Comparison of ENCODE assay signal across 13 cellular contexts in the genomic region with DNA sequence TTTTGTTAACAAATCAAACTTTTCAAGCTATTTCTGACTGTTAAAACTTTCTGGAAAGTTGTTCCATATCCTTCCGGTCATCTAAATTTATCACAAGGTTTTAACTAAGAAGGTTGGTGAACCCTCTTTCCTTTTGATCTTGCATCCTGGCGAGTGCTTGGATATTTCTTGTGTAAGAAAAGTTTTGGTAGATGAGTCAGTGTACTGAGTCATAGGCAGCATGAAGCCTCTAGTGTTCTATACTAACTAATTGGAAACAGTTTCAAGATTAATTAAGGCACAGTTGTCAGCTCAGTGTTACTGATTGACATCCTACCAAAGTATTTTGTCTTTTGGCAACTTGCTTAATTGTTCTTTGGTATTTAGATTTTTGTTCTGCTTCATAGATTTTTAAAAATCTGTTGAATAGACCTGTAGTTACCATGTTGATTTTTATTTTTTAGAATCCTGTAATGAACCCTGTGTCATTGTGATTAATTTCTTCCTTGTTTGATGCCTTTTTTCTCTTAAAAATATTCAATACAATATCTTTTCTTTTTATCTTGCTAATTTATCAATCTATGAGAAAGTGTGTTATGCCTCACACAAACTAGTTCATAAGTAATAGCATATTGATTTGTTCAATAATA. TPM values are rescaled to one million over a fixed set of nuclear protein-coding genes. Genes with fewer than 3 reads are reported as not detected.
DNase-seq lines count a peak whose midpoint lies in the region; ATAC-seq, FAIRE-seq and TF ChIP-seq lines count a peak whose summit lies in the region.
"Had no signal": no experiment of that assay in that cellular context is flagged by ENCODE, and none has a peak within 500 bp of the region (broad histone marks: within the 10 kb centered on the region; RNA-seq: fewer than 3 reads in every experiment).

No MANE protein-coding gene starts in this region.

- WGBS in K562 (ENCODE audit: insufficient coverage, low coverage, missing lambda C conversion rate) = 49% methylated on average over 2 of the region's 2 CpGs

- CTCF ChIA-PET in K562 (lab: Yijun Ruan, JAX; ENCODE audit: low intra/inter-chr PET ratio) = no interaction called here

- intact Hi-C loops in K562 (cut with micrococcal nuclease) = no loop called here

- H3K27ac Mint-ChIP-seq in glutamatergic neuron (ENCODE audit: unreplicated experiment) = no peak overlapping the region
- H3K27ac Mint-ChIP-seq: T-cell had no signal

- H4K20me1 ChIP-seq in K562 (replicated peaks; ENCODE audit: control insufficient read depth, insufficient read depth, low read length) = no peaks in the 10 kb centered on the region

- no peaks in the 10 kb centered on the region; the same call in 2 of the 3 replicates for H3K36me3 ChIP-seq in K562 (ENCODE audit: control insufficient read depth, insufficient read depth, low read length)

- in situ Hi-C loops in K562 (cut with MboI) = no loop called here

- no peak for TF ChIP-seq RAD21 in K562 (CRISPR knock-in tag; conservative IDR thresholded peaks at IDR 0.05 in 1 of 2, IDR thresholded peaks at IDR 0.05 in 1 of 2)

- no peaks in the 10 kb centered on the region for H3K9me3 ChIP-seq in K562 (replicated peaks; ENCODE audit: control insufficient read depth, insufficient read depth, low read depth, low read length)

- H3K36me3 Mint-ChIP-seq in glutamatergic neuron (ENCODE audit: unreplicated experiment) = peaks cover under 1% of the 10 kb centered on the region

- H3K27ac ChIP-seq in K562 (ENCODE audit: extremely low read depth, low read depth, low read length) = no peak overlapping the region

- TF ChIP-seq EP300 in K562 (IDR thresholded peaks at IDR 0.05; ENCODE audit: low read length) = no peak

- BruUV-seq in K562 (replicated peaks; lab: Mats Ljungman, UMichigan) = no TSS peak

- H3K4me2 ChIP-seq in K562 (ENCODE audit: insufficient read depth, low read length) = no peak overlapping the region

- POLR2A ChIA-PET in K562 (lab: Yijun Ruan, JAX) = interaction anchor here (0.7 kb wide), 1 partner anchor 96 kb away, joined by 3 read pairs; no protein-coding TSS in a partner anchor

- H3K4me3 ChIP-seq in K562 = no peak overlapping the region

- H3K9me3 Mint-ChIP-seq in glutamatergic neuron (ENCODE audit: unreplicated experiment) = peaks cover under 1% of the 10 kb centered on the region

- H3K27me3 Mint-ChIP-seq in glutamatergic neuron (ENCODE audit: unreplicated experiment) = no peaks in the 10 kb centered on the region
- H3K27me3 Mint-ChIP-seq: T-cell had no signal

- no peaks in the 10 kb centered on the region for H3K4me1 Mint-ChIP-seq in glutamatergic neuron (ENCODE audit: low read depth, unreplicated experiment)

- H3K4me1 ChIP-seq in K562 (replicated peaks in 1 of 2; ENCODE audit: control insufficient read depth in 2 of 2, insufficient read depth in 2 of 2, low read length in 2 of 2) = no peaks in the 10 kb centered on the region

- no peak for ATAC-seq in K562
- ATAC-seq in GM21515 (IDR thresholded peaks at IDR 0.05; ENCODE audit: unreplicated experiment) = no peak
- no peak for ATAC-seq in HG03378 (IDR thresholded peaks at IDR 0.05; ENCODE audit: unreplicated experiment)
- ATAC-seq: T-cell had no signal

- no peaks in the 10 kb centered on the region for H3K9me1 ChIP-seq in K562 (ENCODE audit: control insufficient read depth, insufficient read depth, low read length)

- H2AFZ ChIP-seq in K562 (ENCODE audit: low read depth, low read length) = no peak overlapping the region

- DNase-seq in AG20443 (ENCODE audit: low spot score) = peak; percentile 77
- DNase-seq in Kasumi-1 (lab: John Stamatoyannopoulos, UW) = peak; percentile 4
- DNase-seq in K562 (ENCODE audit: extremely low read depth in 1 of 4, low spot score in 3 of 4) = peak in 3 of 4 experiments; percentile 8 to 19 (median 9)
- peak; percentile 85 for DNase-seq in kidney tubule cell (ENCODE audit: low spot score)
- DNase-seq in glutamatergic neuron = no peak
- no peak for DNase-seq in activated naive CD4-positive, alpha-beta T cell treated with anti-CD3 and anti-CD28 coated beads, Interleukin-2, amount 50 U/mL, for 16 hours
- DNase-seq: activated effector memory CD4-positive, alpha-beta T cell treated with Interleukin-2 at 50 U/mL for 16 hours; DND-41; NCI-H2081 treated with DMSO at 0.1 percent for 48 hours; T-cell had no signal

- no peak for TF ChIP-seq POLR2A in K562 (conservative IDR thresholded peaks at IDR 0.05)

- no peaks in the 10 kb centered on the region for H3K79me2 ChIP-seq in K562 (ENCODE audit: control insufficient read depth, insufficient read depth, low read length)

- no peak overlapping the region for H3K4me3 Mint-ChIP-seq in glutamatergic neuron (ENCODE audit: unreplicated experiment)
- H3K4me3 Mint-ChIP-seq: neural crest cell, T-cell had no signal

- TF ChIP-seq CTCF in K562 (IDR thresholded peaks at IDR 0.05 in 2 of 3, conservative IDR thresholded peaks at IDR 0.05 in 1 of 3; ENCODE audit: insufficient read depth in 2 of 3, low read depth in 1 of 3, low read length in 3 of 3) = no peak
- TF ChIP-seq CTCF in glutamatergic neuron (IDR thresholded peaks at IDR 0.05; ENCODE audit: partially characterized antibody, unreplicated experiment) = no peak

- H3K27me3 ChIP-seq in K562 (ENCODE audit: control insufficient read depth in 2 of 2, insufficient read depth in 2 of 2, low read length in 2 of 2) = no peaks in the 10 kb centered on the region

- FAIRE-seq in K562 (lab: Jason Lieb, UNC) = peak; percentile 35

- H3K9ac ChIP-seq in K562 (ENCODE audit: insufficient read depth in 1 of 2, low read depth in 2 of 2, low read length in 2 of 2) = no peak overlapping the region

TF ChIP-seq in K562, 482 proteins besides CTCF, POLR2A, EP300 and RAD21:
- peak; percentile 76 for TF ChIP-seq FOSL1 (tag; conservative IDR thresholded peaks at IDR 0.05)
- no peak for TF ChIP-seq TRIM28 (IDR thresholded peaks at IDR 0.05)
- TF ChIP-seq, protein P1, sequence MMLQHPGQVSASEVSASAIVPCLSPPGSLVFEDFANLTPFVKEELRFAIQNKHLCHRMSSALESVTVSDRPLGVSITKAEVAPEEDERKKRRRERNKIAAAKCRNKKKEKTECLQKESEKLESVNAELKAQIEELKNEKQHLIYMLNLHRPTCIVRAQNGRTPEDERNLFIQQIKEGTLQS (IDR thresholded peaks at IDR 0.05) = peak; percentile 65
- TF ChIP-seq, protein P1 (CRISPR knock-in tag; conservative IDR thresholded peaks at IDR 0.05) = no peak

RNA-seq across cellular contexts. Expression of a gene that starts 38.0 kb away (rescaled TPM):
- total RNA-seq in K562 (2011; cell fraction: chromatin; rRNA removed; ENCODE audit: low replicate concordance) = 32.0 and 54.2 TPM in 2 replicates
- total RNA-seq in K562 (2011; cell fraction: nucleolus; rRNA removed) = 11.5 and 16.8 TPM in 2 replicates
- 26.0 and 39.6 TPM in 2 replicates for total RNA-seq in K562 (2011; cell fraction: nucleoplasm; rRNA removed)
- total RNA-seq in K562 (2014; rRNA removed) (10.4 and 10.7 TPM in 2 replicates), K562 (2014; rRNA removed; fragmentation: Illumina TruSeq; extraction: Trizol) (21.7 and 24.2 TPM in 2 replicates), K562 (2015; rRNA removed; fragmentation: Illumina TruSeq; extraction: Trizol) (15.9 and 16.1 TPM in 2 replicates), K562 (2021) (12.5 and 15.9 TPM in 2 replicates), glutamatergic neuron (ENCODE audit: unreplicated experiment) (8.2 TPM)
- polyA plus RNA-seq in K562 (2011; rRNA removed) (17.5 and 20.4 TPM in 2 replicates), K562 (2014; fragmentation: Illumina TruSeq; extraction: Trizol) (10.1 and 12.1 TPM in 2 replicates), K562 (2014; fragmentation: Nextera tagmentation; extraction: Ambion mirVana) (10 to 100 TPM; 19.1 to 20.9 TPM), K562 (2014; rRNA removed) (11.6 and 12.0 TPM in 2 replicates)
- polyA plus RNA-seq in K562 (2011; cell fraction: cytosol; rRNA removed) = 6.8 and 11.1 TPM in 2 replicates
- 13.2 and 14.6 TPM in 2 replicates for polyA plus RNA-seq in K562 (2011; cell fraction: nucleus; rRNA removed)
- polyA plus RNA-seq in K562 (2012) = 8.5 and 8.6 TPM in 2 replicates
- 32.8 and 40.0 TPM in 2 replicates for polyA minus RNA-seq in K562 (2011; rRNA and poly(A)+ RNA removed)
- 10.6 and 13.9 TPM in 2 replicates for polyA minus RNA-seq in K562 (2011; cell fraction: cytosol; rRNA and poly(A)+ RNA removed)
- 36.2 and 64.3 TPM in 2 replicates for polyA minus RNA-seq in K562 (2011; cell fraction: nucleus; rRNA and poly(A)+ RNA removed)

RNA-seq across cellular contexts. Expression of a gene that starts 38.3 kb away (rescaled TPM):
- 29.1 and 184 TPM in 2 replicates for total RNA-seq in K562 (2011; cell fraction: chromatin; rRNA removed; ENCODE audit: low replicate concordance)
- 14.5 and 23.7 TPM in 2 replicates for total RNA-seq in K562 (2011; cell fraction: nucleolus; rRNA removed)
- 44.7 and 45.4 TPM in 2 replicates for total RNA-seq in K562 (2011; cell fraction: nucleoplasm; rRNA removed)
- total RNA-seq in K562 (2014; rRNA removed) = 15.1 and 16.4 TPM in 2 replicates
- 36.1 and 42.6 TPM in 2 replicates for total RNA-seq in K562 (2014; rRNA removed; fragmentation: Illumina TruSeq; extraction: Trizol)
- 29.6 and 32.9 TPM in 2 replicates for total RNA-seq in K562 (2015; rRNA removed; fragmentation: Illumina TruSeq; extraction: Trizol)
- 22.1 and 22.5 TPM in 2 replicates for total RNA-seq in K562 (2021)
- polyA plus RNA-seq in K562 (2011; rRNA removed) = 22.0 and 24.4 TPM in 2 replicates
- polyA plus RNA-seq in K562 (2011; cell fraction: cytosol; rRNA removed) = 2.9 and 7.4 TPM in 2 replicates
- 14.0 and 23.7 TPM in 2 replicates for polyA plus RNA-seq in K562 (2011; cell fraction: nucleus; rRNA removed)
- polyA plus RNA-seq in K562 (2012) = 18.1 and 19.0 TPM in 2 replicates
- 24.1 and 27.0 TPM in 2 replicates for polyA plus RNA-seq in K562 (2014; fragmentation: Illumina TruSeq; extraction: Trizol)
- polyA plus RNA-seq in K562 (2014; fragmentation: Nextera tagmentation; extraction: Ambion mirVana) = 10 to 100 TPM; 20.8 to 24.3 TPM
- 17.3 TPM in 2 replicates for polyA plus RNA-seq in K562 (2014; rRNA removed)
- polyA minus RNA-seq in K562 (2011; rRNA and poly(A)+ RNA removed) = 66.0 and 74.0 TPM in 2 replicates
- 12.3 and 14.2 TPM in 2 replicates for polyA minus RNA-seq in K562 (2011; cell fraction: cytosol; rRNA and poly(A)+ RNA removed)
- polyA minus RNA-seq in K562 (2011; cell fraction: nucleus; rRNA and poly(A)+ RNA removed) = 73.2 and 125 TPM in 2 replicates
- total RNA-seq in glutamatergic neuron (ENCODE audit: unreplicated experiment) = 2.6 TPM

Comparison
In these comparisons a context has a peak if more than half of its experiments do, and no peak if none do; other contexts are left out.
1. DNase-seq: peak in AG20443 (single experiment), Kasumi-1 (2 of 2), K562 (3 of 4) and kidney tubule cell (single experiment); none in glutamatergic neuron (single experiment) and activated naive CD4-positive, alpha-beta T cell treated with anti-CD3 and anti-CD28 coated beads, Interleukin-2, amount 50 U/mL, for 16 hours (single experiment).